ENCODE assay signal across 2 cellular contexts in genomic region chr17:32887410-32887809, GRCh38. TPM values are rescaled to one million over a fixed set of nuclear protein-coding genes. Genes with fewer than 3 reads are reported as not detected.
"Had no signal": no experiment of that assay in that cellular context is flagged by ENCODE, and none has a peak within 500 bp of the region (broad histone marks: within the 10 kb centered on the region; RNA-seq: fewer than 3 reads in every experiment).

No MANE protein-coding gene starts in this region.

RNA-seq across cellular contexts. Expression of gene TMEM98, which starts 40.5 kb away (rescaled TPM):
- total RNA-seq: OCI-LY7, PC-9 had no signal
